ENCODE assay signal across 1 cellular context in the genomic region with DNA sequence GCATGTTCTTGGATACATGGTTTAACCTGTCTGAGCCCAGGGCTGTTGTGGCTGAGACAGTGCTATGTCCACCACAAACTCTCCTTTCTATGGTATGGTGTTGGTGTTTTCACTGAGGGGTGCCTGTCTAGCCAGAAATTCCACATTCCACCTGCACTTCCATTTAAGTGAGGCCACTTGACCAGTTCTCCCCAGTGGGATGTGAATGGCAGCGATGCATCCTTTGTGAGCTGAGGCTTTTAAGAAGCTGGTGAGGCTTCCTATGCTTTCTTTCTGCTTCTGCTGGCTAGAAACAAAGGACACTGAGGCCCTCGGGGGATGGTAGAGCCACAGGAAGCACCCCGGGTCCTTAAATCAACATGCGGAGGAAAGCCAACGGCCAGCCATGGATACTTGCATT.
A peak's percentile ranks its signal among the peaks of the same experiment; 100 is the strongest.
TF ChIP-seq lines count a peak whose summit lies in the region.

No MANE protein-coding gene starts in this region.

TF ChIP-seq in GM23338, 12 proteins besides CTCF, POLR2A, EP300 and RAD21 (continued from another document):
- TF ChIP-seq, protein P1, sequence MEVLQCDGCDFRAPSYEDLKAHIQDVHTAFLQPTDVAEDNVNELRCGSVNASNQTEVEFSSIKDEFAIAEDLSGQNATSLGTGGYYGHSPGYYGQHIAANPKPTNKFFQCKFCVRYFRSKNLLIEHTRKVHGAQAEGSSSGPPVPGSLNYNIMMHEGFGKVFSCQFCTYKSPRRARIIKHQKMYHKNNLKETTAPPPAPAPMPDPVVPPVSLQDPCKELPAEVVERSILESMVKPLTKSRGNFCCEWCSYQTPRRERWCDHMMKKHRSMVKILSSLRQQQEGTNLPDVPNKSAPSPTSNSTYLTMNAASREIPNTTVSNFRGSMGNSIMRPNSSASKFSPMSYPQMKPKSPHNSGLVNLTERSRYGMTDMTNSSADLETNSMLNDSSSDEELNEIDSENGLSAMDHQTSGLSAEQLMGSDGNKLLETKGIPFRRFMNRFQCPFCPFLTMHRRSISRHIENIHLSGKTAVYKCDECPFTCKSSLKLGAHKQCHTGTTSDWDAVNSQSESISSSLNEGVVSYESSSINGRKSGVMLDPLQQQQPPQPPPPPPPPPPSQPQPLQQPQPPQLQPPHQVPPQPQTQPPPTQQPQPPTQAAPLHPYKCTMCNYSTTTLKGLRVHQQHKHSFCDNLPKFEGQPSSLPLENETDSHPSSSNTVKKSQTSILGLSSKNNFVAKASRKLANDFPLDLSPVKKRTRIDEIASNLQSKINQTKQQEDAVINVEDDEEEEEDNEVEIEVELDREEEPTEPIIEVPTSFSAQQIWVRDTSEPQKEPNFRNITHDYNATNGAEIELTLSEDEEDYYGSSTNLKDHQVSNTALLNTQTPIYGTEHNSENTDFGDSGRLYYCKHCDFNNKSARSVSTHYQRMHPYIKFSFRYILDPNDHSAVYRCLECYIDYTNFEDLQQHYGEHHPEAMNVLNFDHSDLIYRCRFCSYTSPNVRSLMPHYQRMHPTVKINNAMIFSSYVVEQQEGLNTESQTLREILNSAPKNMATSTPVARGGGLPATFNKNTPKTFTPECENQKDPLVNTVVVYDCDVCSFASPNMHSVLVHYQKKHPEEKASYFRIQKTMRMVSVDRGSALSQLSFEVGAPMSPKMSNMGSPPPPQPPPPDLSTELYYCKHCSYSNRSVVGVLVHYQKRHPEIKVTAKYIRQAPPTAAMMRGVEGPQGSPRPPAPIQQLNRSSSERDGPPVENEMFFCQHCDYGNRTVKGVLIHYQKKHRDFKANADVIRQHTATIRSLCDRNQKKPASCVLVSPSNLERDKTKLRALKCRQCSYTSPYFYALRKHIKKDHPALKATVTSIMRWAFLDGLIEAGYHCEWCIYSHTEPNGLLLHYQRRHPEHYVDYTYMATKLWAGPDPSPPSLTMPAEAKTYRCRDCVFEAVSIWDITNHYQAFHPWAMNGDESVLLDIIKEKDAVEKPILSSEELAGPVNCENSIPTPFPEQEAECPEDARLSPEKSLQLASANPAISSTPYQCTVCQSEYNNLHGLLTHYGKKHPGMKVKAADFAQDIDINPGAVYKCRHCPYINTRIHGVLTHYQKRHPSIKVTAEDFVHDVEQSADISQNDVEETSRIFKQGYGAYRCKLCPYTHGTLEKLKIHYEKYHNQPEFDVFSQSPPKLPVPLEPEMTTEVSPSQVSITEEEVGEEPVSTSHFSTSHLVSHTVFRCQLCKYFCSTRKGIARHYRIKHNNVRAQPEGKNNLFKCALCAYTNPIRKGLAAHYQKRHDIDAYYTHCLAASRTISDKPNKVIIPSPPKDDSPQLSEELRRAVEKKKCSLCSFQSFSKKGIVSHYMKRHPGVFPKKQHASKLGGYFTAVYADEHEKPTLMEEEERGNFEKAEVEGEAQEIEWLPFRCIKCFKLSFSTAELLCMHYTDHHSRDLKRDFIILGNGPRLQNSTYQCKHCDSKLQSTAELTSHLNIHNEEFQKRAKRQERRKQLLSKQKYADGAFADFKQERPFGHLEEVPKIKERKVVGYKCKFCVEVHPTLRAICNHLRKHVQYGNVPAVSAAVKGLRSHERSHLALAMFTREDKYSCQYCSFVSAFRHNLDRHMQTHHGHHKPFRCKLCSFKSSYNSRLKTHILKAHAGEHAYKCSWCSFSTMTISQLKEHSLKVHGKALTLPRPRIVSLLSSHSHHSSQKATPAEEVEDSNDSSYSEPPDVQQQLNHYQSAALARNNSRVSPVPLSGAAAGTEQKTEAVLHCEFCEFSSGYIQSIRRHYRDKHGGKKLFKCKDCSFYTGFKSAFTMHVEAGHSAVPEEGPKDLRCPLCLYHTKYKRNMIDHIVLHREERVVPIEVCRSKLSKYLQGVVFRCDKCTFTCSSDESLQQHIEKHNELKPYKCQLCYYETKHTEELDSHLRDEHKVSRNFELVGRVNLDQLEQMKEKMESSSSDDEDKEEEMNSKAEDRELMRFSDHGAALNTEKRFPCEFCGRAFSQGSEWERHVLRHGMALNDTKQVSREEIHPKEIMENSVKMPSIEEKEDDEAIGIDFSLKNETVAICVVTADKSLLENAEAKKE (CRISPR knock-in tag; IDR thresholded peaks at IDR 0.05), result 0 out of 2 replicates have a peak, but pooled peaks have one; percentile 53
